ENCODE assay signal across 1 cellular context in the genomic region with DNA sequence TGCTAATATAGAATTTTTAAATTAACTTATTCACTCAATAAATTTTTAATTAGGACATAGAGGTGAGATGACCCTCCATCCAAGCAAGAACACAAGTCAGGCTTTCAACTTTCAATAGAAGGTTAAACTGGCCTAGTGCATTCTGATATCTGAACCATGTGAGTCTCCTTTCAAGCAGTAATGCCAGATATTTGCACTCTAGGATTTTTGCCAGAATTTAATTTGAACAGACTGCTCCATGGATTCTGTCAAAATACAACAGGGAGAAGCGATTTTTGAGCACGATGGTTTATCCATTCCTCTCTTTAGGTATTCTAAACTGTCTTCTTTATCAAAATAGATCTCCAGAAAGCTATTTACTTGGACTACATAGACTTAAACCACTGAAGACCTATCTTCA.
TF ChIP-seq lines count a peak whose summit lies in the region.

No MANE protein-coding gene starts in this region.

TF ChIP-seq in liver, 16 proteins besides CTCF, POLR2A, EP300 and RAD21 (continued from another document):
- no peak for TF ChIP-seq ZBTB33 (IDR thresholded peaks at IDR 0.05)
- TF ChIP-seq NR2F2 (IDR thresholded peaks at IDR 0.05): no peak
- peak; percentile 7 to 13 for TF ChIP-seq RXRA (IDR thresholded peaks at IDR 0.05)
- TF ChIP-seq REST (IDR thresholded peaks at IDR 0.05): no peak
- TF ChIP-seq FOXA2 (IDR thresholded peaks at IDR 0.05): no peak
- TF ChIP-seq FOXA1 (IDR thresholded peaks at IDR 0.05): no peak
- TF ChIP-seq GABPA (IDR thresholded peaks at IDR 0.05 in 1 of 2, conservative IDR thresholded peaks at IDR 0.05 in 1 of 2): no peak
- TF ChIP-seq HNF4G (IDR thresholded peaks at IDR 0.05): no peak
TF ChIP-seq in liver: peak in this region for 2.
